ENCODE assay signal across 15 cellular contexts in the genomic region with DNA sequence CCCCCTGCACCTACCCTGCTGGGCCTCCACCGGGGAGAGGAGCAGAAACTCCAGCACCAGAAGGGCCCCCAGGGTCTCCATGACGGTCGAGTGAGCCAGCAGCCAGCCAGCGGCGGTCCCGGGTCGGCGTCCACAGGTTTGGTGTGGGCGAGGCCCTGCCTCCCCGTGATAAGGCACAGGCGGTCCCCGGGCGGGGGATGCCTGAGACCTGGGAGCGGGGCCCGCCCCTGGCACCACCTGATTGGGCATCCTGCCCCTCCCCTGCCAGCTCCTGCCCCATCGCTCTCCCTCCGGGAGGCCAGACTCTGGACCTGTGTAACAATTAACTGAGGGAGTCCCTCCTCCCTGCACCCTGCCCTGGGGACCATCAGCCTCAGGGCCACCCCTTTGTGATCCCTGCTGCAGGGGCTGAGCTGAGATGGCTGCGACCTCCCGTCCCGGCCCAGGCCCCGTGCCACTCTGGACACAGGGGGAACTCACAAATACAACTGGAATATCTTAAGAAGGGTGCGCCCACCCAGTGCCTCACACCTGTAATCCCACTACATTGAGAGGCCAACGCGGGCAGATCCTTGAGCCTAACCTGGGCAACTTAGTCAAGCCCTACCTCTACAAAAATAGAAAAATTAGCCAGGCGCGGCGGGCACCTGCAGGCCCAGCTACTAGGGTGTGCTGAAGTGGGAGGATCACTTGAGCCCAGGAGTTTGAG. TPM values are rescaled to one million over a fixed set of nuclear protein-coding genes. Genes with fewer than 3 reads are reported as not detected.
A peak's percentile ranks its signal among the peaks of the same experiment; 100 is the strongest.
DNase-seq lines count a peak whose midpoint lies in the region; ATAC-seq lines count a peak whose summit lies in the region.
"Had no signal": no experiment of that assay in that cellular context is flagged by ENCODE, and none has a peak within 500 bp of the region (broad histone marks: within the 10 kb centered on the region; RNA-seq: fewer than 3 reads in every experiment).

A gene (minus strand): TSS at position 143 of the 709 bp plus-strand sequence. CDS start 62 bp downstream, at position 81.

- no peaks in the 10 kb centered on the region for H3K36me3 Mint-ChIP-seq in T-helper 2 cell treated with Interferon-gamma antibody and Interleukin-4, amounts not matched to agents 5 μg/mL and 100 μg/mL, for 36 hours (ENCODE audit: low read depth)
- no peaks in the 10 kb centered on the region for H3K36me3 Mint-ChIP-seq in activated T-helper 2 cell treated with anti-CD3 and anti-CD28 coated beads, Interferon-gamma antibody, Interleukin-2, Interleukin-4, amounts not matched to agents 10 μg/mL and 5 μg/mL and 100 μg/mL, durations not matched to agents 14 hours and 24 hours and 36 hours (ENCODE audit: low read depth)
- no peaks in the 10 kb centered on the region for H3K36me3 Mint-ChIP-seq in stimulated activated naive B cell treated with anti-CD40 and anti-IgM and Interleukin-4, amounts not matched to agents 10 μg/mL and 1 μg/mL and 100 μg/mL, for 72 hours
- H3K36me3 Mint-ChIP-seq: activated naive CD4-positive, alpha-beta T cell treated with anti-CD3 and anti-CD28 coated beads, Interleukin-2, amount 50 U/mL, for 24 hours had no signal

- no peak for ATAC-seq in stimulated activated naive B cell treated with anti-CD40 and anti-IgM and Interleukin-4, amounts not matched to agents 10 μg/mL and 1 μg/mL and 100 μg/mL, for 72 hours (replicated peaks)
- ATAC-seq in GM19397 (IDR thresholded peaks at IDR 0.05; ENCODE audit: unreplicated experiment) (no peak), GM21367 (IDR thresholded peaks at IDR 0.05; ENCODE audit: unreplicated experiment) (no peak)

- intact Hi-C loops in activated T-helper 2 cell treated with anti-CD3 and anti-CD28 coated beads, Interferon-gamma antibody, Interleukin-2, Interleukin-4, amounts not matched to agents 10 μg/mL and 5 μg/mL and 100 μg/mL, durations not matched to agents 14 hours and 24 hours and 36 hours (cut with micrococcal nuclease) = no loop called here

- peaks cover 2% of the 10 kb centered on the region for H3K27me3 Mint-ChIP-seq in T-helper 2 cell treated with Interferon-gamma antibody and Interleukin-4, amounts not matched to agents 5 μg/mL and 100 μg/mL, for 36 hours (ENCODE audit: low read depth)
- H3K27me3 Mint-ChIP-seq in activated T-helper 2 cell treated with anti-CD3 and anti-CD28 coated beads, Interferon-gamma antibody, Interleukin-2, Interleukin-4, amounts not matched to agents 10 μg/mL and 5 μg/mL and 100 μg/mL, durations not matched to agents 14 hours and 24 hours and 36 hours (ENCODE audit: low read depth) = peaks cover 2% of the 10 kb centered on the region
- H3K27me3 Mint-ChIP-seq in stimulated activated naive B cell treated with anti-CD40 and anti-IgM and Interleukin-4, amounts not matched to agents 10 μg/mL and 1 μg/mL and 100 μg/mL, for 72 hours = peaks cover 15 to 22% of the 10 kb centered on the region in 2 donors
- H3K27me3 Mint-ChIP-seq: activated B cell treated with CpG ODN at 0.5 μM for 24 hours; activated naive CD4-positive, alpha-beta T cell treated with anti-CD3 and anti-CD28 coated beads, Interleukin-2, amount 50 U/mL, for 24 hours had no signal

- H3K27ac Mint-ChIP-seq in T-helper 2 cell treated with Interferon-gamma antibody and Interleukin-4, amounts not matched to agents 5 μg/mL and 100 μg/mL, for 36 hours = no peak within 1 kb of the TSS
- no peak within 1 kb of the TSS for H3K27ac Mint-ChIP-seq in activated T-helper 2 cell treated with anti-CD3 and anti-CD28 coated beads, Interferon-gamma antibody, Interleukin-2, Interleukin-4, amounts not matched to agents 10 μg/mL and 5 μg/mL and 100 μg/mL, durations not matched to agents 14 hours and 24 hours and 36 hours
- no peak within 1 kb of the TSS for H3K27ac Mint-ChIP-seq in stimulated activated naive B cell treated with anti-CD40 and anti-IgM and Interleukin-4, amounts not matched to agents 10 μg/mL and 1 μg/mL and 100 μg/mL, for 72 hours
- H3K27ac Mint-ChIP-seq: activated naive CD4-positive, alpha-beta T cell treated with anti-CD3 and anti-CD28 coated beads, Interleukin-2, amount 50 U/mL, for 24 hours had no signal

- H3K4me3 Mint-ChIP-seq in T-helper 2 cell treated with Interferon-gamma antibody and Interleukin-4, amounts not matched to agents 5 μg/mL and 100 μg/mL, for 36 hours = peak within 1 kb of the TSS; percentile 78
- H3K4me3 Mint-ChIP-seq in activated T-helper 2 cell treated with anti-CD3 and anti-CD28 coated beads, Interferon-gamma antibody, Interleukin-2, Interleukin-4, amounts not matched to agents 10 μg/mL and 5 μg/mL and 100 μg/mL, durations not matched to agents 14 hours and 24 hours and 36 hours (ENCODE audit: low read depth) = peak within 1 kb of the TSS; percentile 23
- H3K4me3 Mint-ChIP-seq in stimulated activated naive B cell treated with anti-CD40 and anti-IgM and Interleukin-4, amounts not matched to agents 10 μg/mL and 1 μg/mL and 100 μg/mL, for 72 hours = peak within 1 kb of the TSS; percentile 31 to 40

- H3K9me3 Mint-ChIP-seq in T-helper 2 cell treated with Interferon-gamma antibody and Interleukin-4, amounts not matched to agents 5 μg/mL and 100 μg/mL, for 36 hours = no peaks in the 10 kb centered on the region
- no peaks in the 10 kb centered on the region for H3K9me3 Mint-ChIP-seq in activated T-helper 2 cell treated with anti-CD3 and anti-CD28 coated beads, Interferon-gamma antibody, Interleukin-2, Interleukin-4, amounts not matched to agents 10 μg/mL and 5 μg/mL and 100 μg/mL, durations not matched to agents 14 hours and 24 hours and 36 hours
- peaks cover 2 to 4% of the 10 kb centered on the region in 2 donors for H3K9me3 Mint-ChIP-seq in stimulated activated naive B cell treated with anti-CD40 and anti-IgM and Interleukin-4, amounts not matched to agents 10 μg/mL and 1 μg/mL and 100 μg/mL, for 72 hours
- H3K9me3 Mint-ChIP-seq: activated B cell treated with CpG ODN at 0.5 μM for 24 hours; activated naive CD4-positive, alpha-beta T cell treated with anti-CD3 and anti-CD28 coated beads, Interleukin-2, amount 50 U/mL, for 24 hours had no signal

- no peak for DNase-seq in T-helper 2 cell treated with Interferon-gamma antibody and Interleukin-4, amounts not matched to agents 5 μg/mL and 100 μg/mL, for 36 hours (ENCODE audit: low spot score)
- DNase-seq in T-helper 2 cell (no peak), left kidney (ENCODE audit: low read depth, low spot score) (peak; percentile 77), DMS 273 treated with DMSO at 0.1 percent for 48 hours (lab: John Stamatoyannopoulos, UW) (no peak)
- no peak for DNase-seq in activated T-helper 2 cell treated with anti-CD3 and anti-CD28 coated beads, Interferon-gamma antibody, Interleukin-2, Interleukin-4, amounts not matched to agents 10 μg/mL and 5 μg/mL and 100 μg/mL, durations not matched to agents 14 hours and 24 hours and 36 hours (ENCODE audit: low spot score)
- DNase-seq in stimulated activated naive B cell treated with anti-CD40 and anti-IgM and Interleukin-4, amounts not matched to agents 10 μg/mL and 1 μg/mL and 100 μg/mL, for 72 hours = no peak
- DNase-seq: activated B cell treated with CpG ODN at 0.5 μM for 24 hours, COR-L47, left ventricle myocardium inferior, NCI-H1048 had no signal

- peaks cover 17% of the 10 kb centered on the region for H3K4me1 Mint-ChIP-seq in T-helper 2 cell treated with Interferon-gamma antibody and Interleukin-4, amounts not matched to agents 5 μg/mL and 100 μg/mL, for 36 hours (ENCODE audit: low read depth)
- peaks cover 12% of the 10 kb centered on the region for H3K4me1 Mint-ChIP-seq in activated T-helper 2 cell treated with anti-CD3 and anti-CD28 coated beads, Interferon-gamma antibody, Interleukin-2, Interleukin-4, amounts not matched to agents 10 μg/mL and 5 μg/mL and 100 μg/mL, durations not matched to agents 14 hours and 24 hours and 36 hours (ENCODE audit: low read depth)
- H3K4me1 Mint-ChIP-seq in stimulated activated naive B cell treated with anti-CD40 and anti-IgM and Interleukin-4, amounts not matched to agents 10 μg/mL and 1 μg/mL and 100 μg/mL, for 72 hours = peaks cover 17 to 24% of the 10 kb centered on the region in 2 donors

RNA-seq across cellular contexts. Expression of the gene that starts here (rescaled TPM):
- 0.51 and 0.84 TPM in 2 replicates for total RNA-seq in activated T-helper 2 cell treated with anti-CD3 and anti-CD28 coated beads, Interferon-gamma antibody, Interleukin-2, Interleukin-4, amounts not matched to agents 10 μg/mL and 5 μg/mL and 100 μg/mL, durations not matched to agents 14 hours and 24 hours and 36 hours
- total RNA-seq: A673, activated B cell treated with CpG ODN at 0.5 μM for 24 hours, cardiac septum, left ventricle myocardium inferior had no signal

Comparison
In these comparisons a context has a peak if more than half of its experiments do, and no peak if none do; other contexts are left out.
1. H3K4me3 Mint-ChIP-seq: peak in every context shown above with its lines; median percentile 78 in T-helper 2 cell treated with Interferon-gamma antibody and Interleukin-4, amounts not matched to agents 5 μg/mL and 100 μg/mL, for 36 hours; 36 in stimulated activated naive B cell treated with anti-CD40 and anti-IgM and Interleukin-4, amounts not matched to agents 10 μg/mL and 1 μg/mL and 100 μg/mL, for 72 hours; 23 in activated T-helper 2 cell treated with anti-CD3 and anti-CD28 coated beads, Interferon-gamma antibody, Interleukin-2, Interleukin-4, amounts not matched to agents 10 μg/mL and 5 μg/mL and 100 μg/mL, durations not matched to agents 14 hours and 24 hours and 36 hours.